Comparison of ENCODE assay signal across 9 cellular contexts in the genomic region with DNA sequence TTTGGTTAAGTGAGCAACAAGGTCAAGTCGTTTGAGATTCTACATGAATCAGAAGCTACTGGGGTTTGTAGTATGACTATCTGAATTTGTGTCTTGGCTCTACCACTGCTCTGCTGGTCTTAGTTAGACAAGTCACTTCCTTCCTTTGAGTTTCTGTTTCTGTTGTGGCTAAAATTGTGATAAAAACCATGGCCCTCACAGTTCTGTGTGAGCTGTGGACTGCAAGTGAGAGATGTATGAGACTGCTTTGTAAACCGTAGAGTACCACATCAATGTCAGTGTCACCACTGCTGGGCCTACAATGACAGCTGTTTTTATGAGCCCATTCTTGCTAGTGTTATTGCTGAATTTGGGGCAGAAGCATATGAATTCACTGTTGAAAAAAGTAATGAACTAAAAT. TPM values are rescaled to one million over a fixed set of nuclear protein-coding genes. Genes with fewer than 3 reads are reported as not detected.
DNase-seq lines count a peak whose midpoint lies in the region; ATAC-seq, FAIRE-seq and TF ChIP-seq lines count a peak whose summit lies in the region.
"Had no signal": no experiment of that assay in that cellular context is flagged by ENCODE, and none has a peak within 500 bp of the region (broad histone marks: within the 10 kb centered on the region; RNA-seq: fewer than 3 reads in every experiment).

No MANE protein-coding gene starts in this region.

- no peak overlapping the region for H3K4me3 ChIP-seq in spleen
- H3K4me3 ChIP-seq in pancreas, result no peak overlapping the region
- H3K4me3 ChIP-seq in sigmoid colon, result no peak overlapping the region

- H3K4me3 Mint-ChIP-seq in activated CD8-positive, alpha-beta memory T cell treated with anti-CD3 and anti-CD28 coated beads, Interleukin-2, amount 10 ng/mL, durations not matched to agents 7 days and 5 days, result no peak overlapping the region

- ATAC-seq in activated CD8-positive, alpha-beta memory T cell treated with anti-CD3 and anti-CD28 coated beads, Interleukin-2, amount 10 ng/mL, durations not matched to agents 7 days and 5 days, result peak; percentile 88
- ATAC-seq in HG02642 (IDR thresholded peaks at IDR 0.05; ENCODE audit: poor library complexity, unreplicated experiment) (peak; percentile 94), pancreas (no peak)

- FAIRE-seq in HTR-8/SVneo (lab: Jason Lieb, UNC) (peak; percentile 20), pancreas (lab: Jason Lieb, UNC) (no peak)

- 14 to 34% (median 26%) methylated on average over 2 of the region's 2 CpGs for WGBS in spleen, 5 donors
- WGBS in pancreas, 2 donors, result 68 to 82% methylated on average over 2 of the region's 2 CpGs
- WGBS in sigmoid colon, 2 donors, result 51 to 76% methylated on average over 2 of the region's 2 CpGs

- no peaks in the 10 kb centered on the region for H3K36me3 Mint-ChIP-seq in activated CD8-positive, alpha-beta memory T cell treated with anti-CD3 and anti-CD28 coated beads, Interleukin-2, amount 10 ng/mL, durations not matched to agents 7 days and 5 days

- H3K27ac ChIP-seq in spleen, result peak overlapping the region in 5 of 8 donors; percentile 18 to 64 (median 40)
- no peak overlapping the region for H3K27ac ChIP-seq in pancreas
- H3K27ac ChIP-seq in sigmoid colon, result no peak overlapping the region
- H3K27ac ChIP-seq: VCaP had no signal

- H3K9me3 ChIP-seq in spleen (no peaks in the 10 kb centered on the region), pancreas (no peaks in the 10 kb centered on the region), sigmoid colon (no peaks in the 10 kb centered on the region)

- DNase-seq in activated CD8-positive, alpha-beta memory T cell treated with anti-CD3 and anti-CD28 coated beads, Interleukin-2, amount 10 ng/mL, durations not matched to agents 7 days and 5 days, result peak; percentile 48
- DNase-seq in activated CD8-positive, alpha-beta memory T cell treated with anti-CD3 and anti-CD28 coated beads, Interleukin-2, amount 50 U/mL, for 4 hours, result no peak
- DNase-seq in HTR-8/SVneo (ENCODE audit: insufficient read length, low spot score) (no peak), spleen (no peak), NCI-H748 (lab: John Stamatoyannopoulos, UW; ENCODE audit: unreplicated experiment) (no peak), pancreas (no peak), sigmoid colon (no peak)

- CTCF ChIA-PET in activated CD8-positive, alpha-beta memory T cell treated with anti-CD3 and anti-CD28 coated beads, Interleukin-2, amount 10 ng/mL, durations not matched to agents 7 days and 5 days (lab: Charles Lee), result interaction anchor here (0.6 to 1.1 kb wide), 2 partner anchors 18 to 71 kb away, joined by 3 read pairs; no protein-coding TSS in a partner anchor

- peak overlapping the region; percentile 66 for H3K27ac Mint-ChIP-seq in activated CD8-positive, alpha-beta memory T cell treated with anti-CD3 and anti-CD28 coated beads, Interleukin-2, amount 10 ng/mL, durations not matched to agents 7 days and 5 days

- intact Hi-C loops in spleen (cut with DNase I; ENCODE audit: low total_unique reads) (no loop called here), pancreas (cut with DNase I) (no loop called here), sigmoid colon (cut with DNase I) (no loop called here)

- no peaks in the 10 kb centered on the region for H3K36me3 ChIP-seq in spleen
- H3K36me3 ChIP-seq in pancreas, result no peaks in the 10 kb centered on the region
- H3K36me3 ChIP-seq in sigmoid colon, result peaks cover 0 to 4% (median 0%) of the 10 kb centered on the region in 4 donors

- H3K27me3 ChIP-seq in spleen (replicated peaks in 1 of 7) (no peaks in the 10 kb centered on the region), pancreas (no peaks in the 10 kb centered on the region), sigmoid colon (no peaks in the 10 kb centered on the region)

- peaks cover 0 to 18% (median 6%) of the 10 kb centered on the region in 6 donors for H3K4me1 ChIP-seq in spleen
- H3K4me1 ChIP-seq in pancreas, result peaks cover 0 to 19% (median 12%) of the 10 kb centered on the region in 3 donors
- peaks cover 0 to 30% (median 18%) of the 10 kb centered on the region in 4 donors for H3K4me1 ChIP-seq in sigmoid colon

- H3K4me1 Mint-ChIP-seq in activated CD8-positive, alpha-beta memory T cell treated with anti-CD3 and anti-CD28 coated beads, Interleukin-2, amount 10 ng/mL, durations not matched to agents 7 days and 5 days, result peaks cover 14% of the 10 kb centered on the region

- no peak for TF ChIP-seq POLR2A in spleen (IDR thresholded peaks at IDR 0.05)
- TF ChIP-seq POLR2A in sigmoid colon (IDR thresholded peaks at IDR 0.05), result no peak

- H3K27me3 Mint-ChIP-seq in activated CD8-positive, alpha-beta memory T cell treated with anti-CD3 and anti-CD28 coated beads, Interleukin-2, amount 10 ng/mL, durations not matched to agents 7 days and 5 days, result no peaks in the 10 kb centered on the region

- no peaks in the 10 kb centered on the region for H3K9me3 Mint-ChIP-seq in activated CD8-positive, alpha-beta memory T cell treated with anti-CD3 and anti-CD28 coated beads, Interleukin-2, amount 10 ng/mL, durations not matched to agents 7 days and 5 days (ENCODE audit: low read depth)

- TF ChIP-seq EP300 in sigmoid colon (IDR thresholded peaks at IDR 0.05), result no peak

- TF ChIP-seq CTCF in spleen (IDR thresholded peaks at IDR 0.05 in 8 of 11, conservative IDR thresholded peaks at IDR 0.05 in 3 of 11), result no peak
- no peak for TF ChIP-seq CTCF in pancreas (IDR thresholded peaks at IDR 0.05)
- no peak for TF ChIP-seq CTCF in sigmoid colon (IDR thresholded peaks at IDR 0.05)

RNA-seq across cellular contexts. Expression of a gene that starts 32.7 kb away (rescaled TPM):
- total RNA-seq in activated CD8-positive, alpha-beta memory T cell treated with anti-CD3 and anti-CD28 coated beads, Interleukin-2, amount 10 ng/mL, durations not matched to agents 7 days and 5 days, result not detected
- total RNA-seq in spleen (10 to 100 TPM in 2 of 7 donors, 1 to 10 TPM in 5; 6.4 to 13.0 (median 9.4) TPM), pancreas (1 to 10 TPM in 2 of 6 donors, under 1 TPM in 4; 0.51 to 3.3 (median 0.81) TPM), sigmoid colon (10 to 100 TPM in 3 of 4 donors, 1 to 10 TPM in 1; 8.3 to 18.5 (median 11.9) TPM)
- polyA plus RNA-seq in spleen (1 to 10 TPM; 1.5 to 2.3 (median 1.9) TPM), pancreas (under 1 TPM; 0.49 to 0.85 TPM), sigmoid colon (1 to 10 TPM; 1.2 to 2.4 (median 2.1) TPM)

Comparison
In these comparisons a context has a peak if more than half of its experiments do, and no peak if none do; other contexts are left out.
1. ATAC-seq: peak in activated CD8-positive, alpha-beta memory T cell treated with anti-CD3 and anti-CD28 coated beads, Interleukin-2, amount 10 ng/mL, durations not matched to agents 7 days and 5 days (single experiment) and HG02642 (single experiment); none in pancreas (0 of 4).
2. H3K27ac ChIP-seq: peak in spleen (5 of 8); none in pancreas (0 of 4) and sigmoid colon (0 of 4).